In genomic region chr14:50230601-50231474, GRCh38 we compare ENCODE assay signal across 8 cellular contexts. TPM values are rescaled to one million over a fixed set of nuclear protein-coding genes. Genes with fewer than 3 reads are reported as not detected.
DNase-seq lines count a peak whose midpoint lies in the region; ATAC-seq and TF ChIP-seq lines count a peak whose summit lies in the region.

No MANE protein-coding gene starts in this region.

- no peaks in the 10 kb centered on the region for H3K27me3 Mint-ChIP-seq in activated CD4-positive, alpha-beta T cell treated with anti-CD3 and anti-CD28 coated beads, Interleukin-2, amount 10 ng/mL, durations not matched to agents 24 days and 14 days

- H3K27me3 ChIP-seq in liver (ENCODE audit: control insufficient read depth in 4 of 4, insufficient read depth in 4 of 4, low read length in 3 of 4) = no peaks in the 10 kb centered on the region

- H3K4me1 ChIP-seq in liver (ENCODE audit: control insufficient read depth in 4 of 4, insufficient read depth in 4 of 4, low read length in 3 of 4) = peaks cover 9 to 20% (median 12%) of the 10 kb centered on the region in 4 donors

- intact Hi-C loops in activated CD4-positive, alpha-beta T cell treated with anti-CD3 and anti-CD28 coated beads, Interleukin-2, amount 10 ng/mL, durations not matched to agents 24 days and 14 days (cut with micrococcal nuclease) = loop anchor here (1.0 to 5.0 kb wide), 12 partner anchors 82 to 644 kb away; partner anchors contain the start of genes ARF6, DMAC2L, KLHDC2 and L2HGDH

- peak; percentile 28 for ATAC-seq in HG02763 (IDR thresholded peaks at IDR 0.05; ENCODE audit: unreplicated experiment)

- no peaks in the 10 kb centered on the region for H3K9me3 ChIP-seq in liver (ENCODE audit: control insufficient read depth in 4 of 4, low read length in 3 of 4)

- peaks cover 24% of the 10 kb centered on the region for H3K36me3 Mint-ChIP-seq in activated CD4-positive, alpha-beta T cell treated with anti-CD3 and anti-CD28 coated beads, Interleukin-2, amount 10 ng/mL, durations not matched to agents 24 days and 14 days (ENCODE audit: low read depth)

- under 1% methylated on average over 66 of the region's 66 CpGs for WGBS in liver

- TF ChIP-seq CTCF in liver (IDR thresholded peaks at IDR 0.05; ENCODE audit: low read depth, low read length, missing input control) = no peak

- peak overlapping the region; percentile 88 to 92 for H3K9ac ChIP-seq in liver (ENCODE audit: low read depth in 1 of 2, low read length in 2 of 2)

- peak overlapping the region; percentile 87 to 94 (median 87) for H3K4me3 ChIP-seq in liver (ENCODE audit: low read depth in 1 of 3, low read length in 3 of 3)

- H3K27ac Mint-ChIP-seq in activated CD4-positive, alpha-beta T cell treated with anti-CD3 and anti-CD28 coated beads, Interleukin-2, amount 10 ng/mL, durations not matched to agents 24 days and 14 days = peak overlapping the region; percentile 90

- DNase-seq in NCI-H524 (lab: John Stamatoyannopoulos, UW) (peak; percentile 52 to 69), NCI-H524 treated with DMSO at 0.1 percent for 48 hours (lab: John Stamatoyannopoulos, UW) (no peak), NCI-H1105 (lab: John Stamatoyannopoulos, UW) (peak; percentile 40), dermis blood vessel endothelial cell (peak; percentile 61)
- DNase-seq in activated CD4-positive, alpha-beta T cell treated with anti-CD3 and anti-CD28 coated beads, Interleukin-2, amount 10 ng/mL, durations not matched to agents 24 days and 14 days = peak; percentile 83
- DNase-seq in stimulated activated CD4-positive, alpha-beta T cell treated with anti-CD3 and anti-CD28 coated beads, Interleukin-4, amount 100 ng/mL, for 24 hours = peak; percentile 36

- peak overlapping the region; percentile 96 to 97 for H3K27ac ChIP-seq in liver (ENCODE audit: low read depth in 1 of 2, low read length in 2 of 2)

- peak overlapping the region; percentile 92 for H3K4me3 Mint-ChIP-seq in activated CD4-positive, alpha-beta T cell treated with anti-CD3 and anti-CD28 coated beads, Interleukin-2, amount 10 ng/mL, durations not matched to agents 24 days and 14 days

- peaks cover 44% of the 10 kb centered on the region for H3K4me1 Mint-ChIP-seq in activated CD4-positive, alpha-beta T cell treated with anti-CD3 and anti-CD28 coated beads, Interleukin-2, amount 10 ng/mL, durations not matched to agents 24 days and 14 days

- H3K9me3 Mint-ChIP-seq in activated CD4-positive, alpha-beta T cell treated with anti-CD3 and anti-CD28 coated beads, Interleukin-2, amount 10 ng/mL, durations not matched to agents 24 days and 14 days = peaks cover 6% of the 10 kb centered on the region

- H3K36me3 ChIP-seq in liver (ENCODE audit: control insufficient read depth in 4 of 4, insufficient read depth in 3 of 4, low read depth in 1 of 4, low read length in 3 of 4) = no peaks in the 10 kb centered on the region

- TF ChIP-seq RAD21 in liver (IDR thresholded peaks at IDR 0.05) = no peak

TF ChIP-seq in liver, 16 proteins besides CTCF, POLR2A, EP300 and RAD21:
- TF ChIP-seq YY1 (IDR thresholded peaks at IDR 0.05) (peak; percentile 51), ATF3 (IDR thresholded peaks at IDR 0.05) (no peak), TAF1 (conservative IDR thresholded peaks at IDR 0.05) (no peak), GABPA (IDR thresholded peaks at IDR 0.05 in 1 of 2, conservative IDR thresholded peaks at IDR 0.05 in 1 of 2) (peak; percentile 28 to 42)

RNA-seq across cellular contexts. Expression of gene SOS2, which starts 0.5 kb away (rescaled TPM):
- 17.7 and 17.8 TPM in 2 replicates for total RNA-seq in activated CD4-positive, alpha-beta T cell treated with anti-CD3 and anti-CD28 coated beads, Interleukin-2, amount 10 ng/mL, durations not matched to agents 24 days and 14 days
- total RNA-seq in dermis blood vessel endothelial cell (31.5 and 37.4 TPM in 2 replicates), liver (10 to 100 TPM; 13.4 to 20.1 TPM)
- 1 to 10 TPM; 3.1 to 4.8 TPM for polyA plus RNA-seq in liver
